8 cellular contexts compared by ENCODE assay signal in genomic region chr2:70655211-70655610, GRCh38.
DNase-seq lines count a peak whose midpoint lies in the region; ATAC-seq, FAIRE-seq and TF ChIP-seq lines count a peak whose summit lies in the region.
"Not testable (repeated sequence)": the region's sequence is repeated elsewhere in the genome, so short reads cannot be mapped to it uniquely, and the experiment has no call there.

No MANE protein-coding gene starts in this region.

- TF ChIP-seq CTCF in 22Rv1 (IDR thresholded peaks at IDR 0.05), result peak; percentile 70
- peak; percentile 60 for TF ChIP-seq CTCF in DND-41 (IDR thresholded peaks at IDR 0.05; ENCODE audit: borderline replicate concordance, extremely low read depth, low read length, poor library complexity, severe bottlenecking)
- peak; percentile 36 for TF ChIP-seq CTCF in astrocyte (IDR thresholded peaks at IDR 0.05; ENCODE audit: insufficient read depth, low read depth, low read length)
- peak; percentile 37 for TF ChIP-seq CTCF in fibroblast of villous mesenchyme (IDR thresholded peaks at IDR 0.05; ENCODE audit: insufficient read depth, low read depth, low read length)

- not testable (repeated sequence) for DNase-seq in DND-41, T-cell
- DNase-seq in Jurkat, Clone E6-1 (ENCODE audit: low read depth, low spot score), result peak; percentile 57
- peak; percentile 28 for DNase-seq in NCI-H510A treated with DMSO at 0.1 percent for 48 hours (lab: John Stamatoyannopoulos, UW)
- DNase-seq in astrocyte (ENCODE audit: low read depth), result peak; percentile 18
- peak; percentile 12 for DNase-seq in fibroblast of villous mesenchyme (ENCODE audit: low read depth)
- DNase-seq in midbrain (lab: John Stamatoyannopoulos, UW), result peak; percentile 32

- peak overlapping the region; percentile 44 to 81 for H3K27ac Mint-ChIP-seq in T-cell
- H3K27ac Mint-ChIP-seq in astrocyte (ENCODE audit: unreplicated experiment), result not testable (repeated sequence)

- peak overlapping the region in 1 of 3 donors; percentile 64 for H3K4me3 Mint-ChIP-seq in T-cell
- not testable (repeated sequence) for H3K4me3 Mint-ChIP-seq in astrocyte (ENCODE audit: unreplicated experiment)

- H3K4me1 Mint-ChIP-seq in T-cell, result peaks cover 29 to 33% (median 33%) of the 10 kb centered on the region in 3 donors
- not testable (repeated sequence) for H3K4me1 Mint-ChIP-seq in astrocyte (ENCODE audit: low read depth, unreplicated experiment)

- H3K27me3 Mint-ChIP-seq in T-cell (peaks cover 8 to 27% of the 10 kb centered on the region in 2 donors), astrocyte (ENCODE audit: low read depth, unreplicated experiment) (peaks cover 51% of the 10 kb centered on the region)

- H4K20me1 ChIP-seq in DND-41 (ENCODE audit: insufficient read depth, low read length); astrocyte (ENCODE audit: insufficient read depth, low read length): not testable (repeated sequence)

- H2AFZ ChIP-seq in DND-41 (ENCODE audit: low read depth, low read length); astrocyte (ENCODE audit: low read depth, low read length): not testable (repeated sequence)

- ATAC-seq in DND-41 (ENCODE audit: insufficient read depth, low read depth), result peak; percentile 71; the same call in 2 of the 3 replicates
- ATAC-seq in T-cell (replicated peaks in 1 of 4), result peak; percentile 43 to 64 (median 58)

- not testable (repeated sequence) for H3K4me2 ChIP-seq in DND-41 (ENCODE audit: insufficient read depth, low read length); astrocyte (ENCODE audit: low read length)

- not testable (repeated sequence) for FAIRE-seq in astrocyte (lab: Jason Lieb, UNC)

- not testable (repeated sequence) for H3K27ac ChIP-seq in 22Rv1; DND-41 (ENCODE audit: low read length); astrocyte (ENCODE audit: low read depth, low read length)

- peaks cover 21% of the 10 kb centered on the region for H3K4me1 ChIP-seq in DND-41 (ENCODE audit: insufficient read depth, low read length)
- not testable (repeated sequence) for H3K4me1 ChIP-seq in astrocyte (ENCODE audit: insufficient read depth, low read length)

- H3K9me3 Mint-ChIP-seq in T-cell; astrocyte (ENCODE audit: unreplicated experiment): not testable (repeated sequence)

- not testable (repeated sequence) for H3K36me3 Mint-ChIP-seq in T-cell; astrocyte (ENCODE audit: low read depth, unreplicated experiment)

- CTCF ChIA-PET in T-cell (lab: Charles Lee), result interaction anchor here (0.7 to 2.0 kb wide), 5 partner anchors 63 to 931 kb away, joined by 3 to 5 read pairs (median 4); no protein-coding TSS in a partner anchor

- not testable (repeated sequence) for H3K4me3 ChIP-seq in DND-41 (ENCODE audit: low read depth in 1 of 2, low read length in 2 of 2); Jurkat, Clone E6-1 (ENCODE audit: low read length); astrocyte (ENCODE audit: insufficient read depth, low read depth, low read length); fibroblast of villous mesenchyme (ENCODE audit: low read depth, low read length)

- H3K36me3 ChIP-seq in DND-41 (ENCODE audit: insufficient read depth, low read length); astrocyte (ENCODE audit: insufficient read depth, low read length): not testable (repeated sequence)

- not testable (repeated sequence) for H3K9ac ChIP-seq in DND-41 (ENCODE audit: low read depth, low read length); astrocyte (ENCODE audit: low read length)

- POLR2A ChIA-PET in T-cell (lab: Charles Lee), result not testable (repeated sequence)

- H3K9me3 ChIP-seq in DND-41 (ENCODE audit: insufficient read depth, low read length, severe bottlenecking); astrocyte (ENCODE audit: insufficient read depth, low read depth, low read length): not testable (repeated sequence)

- H3K79me2 ChIP-seq in DND-41 (ENCODE audit: insufficient read depth, low read length); astrocyte (ENCODE audit: insufficient read depth, low read length): not testable (repeated sequence)

- not testable (repeated sequence) for H3K27me3 ChIP-seq in DND-41 (ENCODE audit: insufficient read depth, low read length, poor library complexity)
- peaks cover 16% of the 10 kb centered on the region for H3K27me3 ChIP-seq in astrocyte (ENCODE audit: insufficient read depth, low read length)
